Comparison of ENCODE assay signal across 8 cellular contexts in the genomic region with DNA sequence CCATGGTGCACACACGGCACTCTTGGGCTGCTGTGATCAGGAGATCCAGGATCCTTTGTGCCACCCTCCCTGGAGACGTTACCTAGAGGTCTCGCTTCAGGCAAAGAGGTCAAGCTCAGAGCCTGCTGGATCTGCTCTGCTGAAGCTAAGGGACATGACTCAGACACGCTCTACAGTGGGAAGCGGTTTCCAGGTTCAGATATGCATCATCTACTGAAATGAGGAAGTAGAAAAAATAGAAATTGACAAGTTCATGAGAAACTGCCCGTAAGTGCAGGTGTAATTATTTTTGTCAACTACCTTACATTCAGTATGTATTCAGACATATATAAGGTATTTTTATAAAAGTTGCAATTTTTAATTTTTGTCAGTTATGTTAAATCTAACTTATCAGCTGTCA.
DNase-seq lines count a peak whose midpoint lies in the region; ATAC-seq, FAIRE-seq and TF ChIP-seq lines count a peak whose summit lies in the region.
"Not testable (repeated sequence)": the region's sequence is repeated elsewhere in the genome, so short reads cannot be mapped to it uniquely, and the experiment has no call there.

No MANE protein-coding gene starts in this region.

- not testable (repeated sequence) for H3K4me3 Mint-ChIP-seq in activated naive CD8-positive, alpha-beta T cell treated with anti-CD3 and anti-CD28 coated beads, Interleukin-2, amount 50 U/mL, for 24 hours
- peak overlapping the region; percentile 27 for H3K4me3 Mint-ChIP-seq in stimulated activated memory B cell treated with anti-CD40 and anti-IgM and Interleukin-4, amounts not matched to agents 10 μg/mL and 1 μg/mL and 100 μg/mL, for 72 hours

- H3K4me3 ChIP-seq in GM12865 (ENCODE audit: low read depth, low read length): peak overlapping the region; percentile 37

- not testable (repeated sequence) for TF ChIP-seq CTCF in GM12865 (IDR thresholded peaks at IDR 0.05; ENCODE audit: insufficient read depth, low read depth, low read length, missing control alignments)

- ATAC-seq in GM21619 (IDR thresholded peaks at IDR 0.05; ENCODE audit: unreplicated experiment): peak; percentile 97
- peak; percentile 99 for ATAC-seq in HG02981 (IDR thresholded peaks at IDR 0.05; ENCODE audit: unreplicated experiment)
- ATAC-seq in HG03469 (IDR thresholded peaks at IDR 0.05; ENCODE audit: unreplicated experiment): peak; percentile 100
- ATAC-seq in activated naive CD8-positive, alpha-beta T cell treated with anti-CD3 and anti-CD28 coated beads, Interleukin-2, amount 50 U/mL, for 24 hours: peak; percentile 80
- ATAC-seq in stimulated activated memory B cell treated with anti-CD40 and anti-IgM and Interleukin-4, amounts not matched to agents 10 μg/mL and 1 μg/mL and 100 μg/mL, for 72 hours: peak; percentile 98

- H3K36me3 Mint-ChIP-seq in activated naive CD8-positive, alpha-beta T cell treated with anti-CD3 and anti-CD28 coated beads, Interleukin-2, amount 50 U/mL, for 24 hours (ENCODE audit: low read depth); stimulated activated memory B cell treated with anti-CD40 and anti-IgM and Interleukin-4, amounts not matched to agents 10 μg/mL and 1 μg/mL and 100 μg/mL, for 72 hours: not testable (repeated sequence)

- H3K27me3 Mint-ChIP-seq in activated naive CD8-positive, alpha-beta T cell treated with anti-CD3 and anti-CD28 coated beads, Interleukin-2, amount 50 U/mL, for 24 hours; stimulated activated memory B cell treated with anti-CD40 and anti-IgM and Interleukin-4, amounts not matched to agents 10 μg/mL and 1 μg/mL and 100 μg/mL, for 72 hours: not testable (repeated sequence)

- not testable (repeated sequence) for H3K27ac Mint-ChIP-seq in activated naive CD8-positive, alpha-beta T cell treated with anti-CD3 and anti-CD28 coated beads, Interleukin-2, amount 50 U/mL, for 24 hours; stimulated activated memory B cell treated with anti-CD40 and anti-IgM and Interleukin-4, amounts not matched to agents 10 μg/mL and 1 μg/mL and 100 μg/mL, for 72 hours

- DNase-seq in GM12865 (ENCODE audit: low read depth): peak; percentile 80
- DNase-seq in GM19239 (ENCODE audit: insufficient read length, low spot score): peak; percentile 17
- DNase-seq in RCC 7860 (ENCODE audit: low spot score): peak; percentile 32
- not testable (repeated sequence) for DNase-seq in activated naive CD8-positive, alpha-beta T cell treated with anti-CD3 and anti-CD28 coated beads, Interleukin-2, amount 50 U/mL, for 24 hours

- H3K9me3 Mint-ChIP-seq in activated naive CD8-positive, alpha-beta T cell treated with anti-CD3 and anti-CD28 coated beads, Interleukin-2, amount 50 U/mL, for 24 hours; stimulated activated memory B cell treated with anti-CD40 and anti-IgM and Interleukin-4, amounts not matched to agents 10 μg/mL and 1 μg/mL and 100 μg/mL, for 72 hours: not testable (repeated sequence)

- not testable (repeated sequence) for H3K4me1 Mint-ChIP-seq in activated naive CD8-positive, alpha-beta T cell treated with anti-CD3 and anti-CD28 coated beads, Interleukin-2, amount 50 U/mL, for 24 hours; stimulated activated memory B cell treated with anti-CD40 and anti-IgM and Interleukin-4, amounts not matched to agents 10 μg/mL and 1 μg/mL and 100 μg/mL, for 72 hours

- FAIRE-seq in GM19239 (lab: Jason Lieb, UNC) (peak; percentile 94), RCC 7860 (lab: Jason Lieb, UNC) (peak; percentile 80)
